ENCODE assay signal across 14 cellular contexts in the genomic region with DNA sequence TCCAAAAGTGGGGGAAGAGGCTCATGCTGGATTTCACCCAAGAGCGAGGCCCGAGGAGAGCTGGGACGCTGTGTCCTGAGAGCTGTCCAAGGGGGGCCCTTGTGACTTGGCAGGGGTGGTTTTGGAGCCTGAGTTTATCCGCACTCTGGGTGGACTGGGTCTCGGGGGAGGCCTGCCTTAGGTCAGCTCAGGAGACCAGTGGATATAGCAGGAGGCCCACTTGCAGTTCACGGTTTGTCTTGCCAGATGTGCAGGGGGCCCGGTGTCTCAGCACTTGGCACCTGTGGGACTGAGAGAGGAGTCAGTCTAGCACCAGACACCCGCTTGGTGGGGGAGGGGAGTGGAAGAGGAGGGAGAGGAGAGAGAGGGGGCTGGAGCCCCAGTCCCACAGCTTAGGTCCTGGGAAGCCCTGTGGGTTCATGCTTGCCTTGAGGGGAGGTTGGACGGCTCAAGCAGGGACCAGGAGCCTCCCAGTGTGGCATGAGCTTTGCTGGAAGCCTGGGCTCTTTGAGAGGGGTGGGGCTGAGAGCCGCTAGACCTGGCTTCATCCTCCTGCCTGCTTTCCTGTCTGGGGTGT. TPM values are rescaled to one million over a fixed set of nuclear protein-coding genes. Genes with fewer than 3 reads are reported as not detected.
A peak's percentile ranks its signal among the peaks of the same experiment; 100 is the strongest.
DNase-seq lines count a peak whose midpoint lies in the region; ATAC-seq and TF ChIP-seq lines count a peak whose summit lies in the region.
"Had no signal": no experiment of that assay in that cellular context is flagged by ENCODE, and none has a peak within 500 bp of the region (broad histone marks: within the 10 kb centered on the region; RNA-seq: fewer than 3 reads in every experiment).

No MANE protein-coding gene starts in this region.

- H3K27ac ChIP-seq in BLaER1, result peak overlapping the region; percentile 13; the same call in 1 of the 2 replicates
- H3K27ac ChIP-seq in endodermal cell (ENCODE audit: low read depth, low read length), result no peak overlapping the region
- H3K27ac ChIP-seq: adrenal gland had no signal

- H3K27me3 Mint-ChIP-seq in endodermal cell (ENCODE audit: insufficient read depth) (peaks cover 3% of the 10 kb centered on the region), memory B cell (no peaks in the 10 kb centered on the region)
- no peaks in the 10 kb centered on the region for H3K27me3 Mint-ChIP-seq in stimulated activated naive B cell treated with anti-CD40 and anti-IgM and Interleukin-4, amounts not matched to agents 10 μg/mL and 1 μg/mL and 100 μg/mL, for 72 hours
- H3K27me3 Mint-ChIP-seq in T-helper 2 cell treated with Interferon-gamma antibody and Interleukin-4, amounts not matched to agents 5 μg/mL and 100 μg/mL, for 36 hours (ENCODE audit: low read depth), result no peaks in the 10 kb centered on the region
- H3K27me3 Mint-ChIP-seq: activated CD4-positive, alpha-beta T cell treated with anti-CD3 and anti-CD28 coated beads, Interleukin-2, amount 10 ng/mL, durations not matched to agents 24 days and 14 days had no signal

- H3K4me3 Mint-ChIP-seq in endodermal cell (no peak overlapping the region), memory B cell (no peak overlapping the region)
- H3K4me3 Mint-ChIP-seq in stimulated activated naive B cell treated with anti-CD40 and anti-IgM and Interleukin-4, amounts not matched to agents 10 μg/mL and 1 μg/mL and 100 μg/mL, for 72 hours, result no peak overlapping the region
- H3K4me3 Mint-ChIP-seq in T-helper 2 cell treated with Interferon-gamma antibody and Interleukin-4, amounts not matched to agents 5 μg/mL and 100 μg/mL, for 36 hours, result no peak overlapping the region
- H3K4me3 Mint-ChIP-seq: activated CD4-positive, alpha-beta T cell treated with anti-CD3 and anti-CD28 coated beads, Interleukin-2, amount 10 ng/mL, durations not matched to agents 24 days and 14 days; activated T-cell treated with anti-CD3 and anti-CD28 coated beads, Interleukin-2, amount 50 U/mL, for 24 hours had no signal

- H3K9ac ChIP-seq in BLaER1 (no peak overlapping the region), endodermal cell (ENCODE audit: extremely low read depth, low read length, poor library complexity, severe bottlenecking) (no peak overlapping the region)

- peaks cover 5% of the 10 kb centered on the region for H3K36me3 Mint-ChIP-seq in endodermal cell (ENCODE audit: low read depth)
- H3K36me3 Mint-ChIP-seq in memory B cell, result peaks cover 12% of the 10 kb centered on the region
- peaks cover 33 to 52% of the 10 kb centered on the region in 2 donors for H3K36me3 Mint-ChIP-seq in stimulated activated naive B cell treated with anti-CD40 and anti-IgM and Interleukin-4, amounts not matched to agents 10 μg/mL and 1 μg/mL and 100 μg/mL, for 72 hours
- H3K36me3 Mint-ChIP-seq in T-helper 2 cell treated with Interferon-gamma antibody and Interleukin-4, amounts not matched to agents 5 μg/mL and 100 μg/mL, for 36 hours (ENCODE audit: low read depth), result peaks cover 14% of the 10 kb centered on the region

- DNase-seq in endodermal cell (no peak), memory B cell (ENCODE audit: low spot score in 2 of 2) (no peak), 8988T (no peak), A172 (ENCODE audit: low spot score) (no peak)
- no peak for DNase-seq in stimulated activated naive B cell treated with anti-CD40 and anti-IgM and Interleukin-4, amounts not matched to agents 10 μg/mL and 1 μg/mL and 100 μg/mL, for 72 hours
- DNase-seq in T-helper 2 cell treated with Interferon-gamma antibody and Interleukin-4, amounts not matched to agents 5 μg/mL and 100 μg/mL, for 36 hours (ENCODE audit: low spot score), result no peak
- DNase-seq in activated naive CD4-positive, alpha-beta T cell treated with Interleukin-2 at 50 U/mL for 16 hours, result no peak
- DNase-seq: activated CD4-positive, alpha-beta T cell treated with anti-CD3 and anti-CD28 coated beads, Interleukin-2, amount 10 ng/mL, durations not matched to agents 24 days and 14 days; activated T-cell treated with anti-CD3 and anti-CD28 coated beads, Interleukin-2, amount 50 U/mL, for 24 hours; DMS 273 treated with DMSO at 0.1 percent for 48 hours; NCI-H1436 treated with DMSO at 0.1 percent for 48 hours; stimulated activated CD4-positive, alpha-beta T cell treated with anti-CD3 and anti-CD28 coated beads, Interleukin-4, amount 100 ng/mL, for 1 hour had no signal

- H3K4me2 ChIP-seq in BLaER1, result peak overlapping the region; percentile 51

- H4K20me1 ChIP-seq in BLaER1, result no peaks in the 10 kb centered on the region

- WGBS in endodermal cell (ENCODE audit: insufficient coverage in 1 of 2, insufficient read length in 1 of 2), 2 experiments, result 82 to 98% methylated on average over 7 to 10 of the region's 10 CpGs

- H3K9me3 ChIP-seq in BLaER1 (peaks cover 7% of the 10 kb centered on the region; the same call in 1 of the 2 replicates), endodermal cell (ENCODE audit: control insufficient read depth, low read length) (no peaks in the 10 kb centered on the region)
- H3K9me3 ChIP-seq: adrenal gland had no signal

- H3K36me3 ChIP-seq in BLaER1, result no peaks in the 10 kb centered on the region
- no peaks in the 10 kb centered on the region for H3K36me3 ChIP-seq in endodermal cell (ENCODE audit: control insufficient read depth, insufficient read depth, low read length)
- H3K36me3 ChIP-seq: adrenal gland had no signal

- H3K4me1 ChIP-seq in BLaER1 (peaks cover 19% of the 10 kb centered on the region), endodermal cell (ENCODE audit: control insufficient read depth, insufficient read depth, low read length) (peaks cover under 1% of the 10 kb centered on the region)
- H3K4me1 ChIP-seq: adrenal gland had no signal

- TF ChIP-seq CTCF in endodermal cell (conservative IDR thresholded peaks at IDR 0.05), result no peak

- ATAC-seq in memory B cell (ENCODE audit: low read depth), result no peak
- no peak for ATAC-seq in stimulated activated naive B cell treated with anti-CD40 and anti-IgM and Interleukin-4, amounts not matched to agents 10 μg/mL and 1 μg/mL and 100 μg/mL, for 72 hours (replicated peaks)

- H3K9me3 Mint-ChIP-seq in endodermal cell, result peaks cover 9% of the 10 kb centered on the region
- peaks cover 3% of the 10 kb centered on the region for H3K9me3 Mint-ChIP-seq in memory B cell
- H3K9me3 Mint-ChIP-seq in stimulated activated naive B cell treated with anti-CD40 and anti-IgM and Interleukin-4, amounts not matched to agents 10 μg/mL and 1 μg/mL and 100 μg/mL, for 72 hours, result peaks cover 5% of the 10 kb centered on the region in 2 donors
- peaks cover 9% of the 10 kb centered on the region for H3K9me3 Mint-ChIP-seq in T-helper 2 cell treated with Interferon-gamma antibody and Interleukin-4, amounts not matched to agents 5 μg/mL and 100 μg/mL, for 36 hours

- H3K27ac Mint-ChIP-seq in endodermal cell (peak overlapping the region; percentile 39), memory B cell (peak overlapping the region; percentile 11)
- peak overlapping the region; percentile 14 for H3K27ac Mint-ChIP-seq in stimulated activated naive B cell treated with anti-CD40 and anti-IgM and Interleukin-4, amounts not matched to agents 10 μg/mL and 1 μg/mL and 100 μg/mL, for 72 hours
- no peak overlapping the region for H3K27ac Mint-ChIP-seq in T-helper 2 cell treated with Interferon-gamma antibody and Interleukin-4, amounts not matched to agents 5 μg/mL and 100 μg/mL, for 36 hours
- H3K27ac Mint-ChIP-seq: activated CD4-positive, alpha-beta T cell treated with anti-CD3 and anti-CD28 coated beads, Interleukin-2, amount 10 ng/mL, durations not matched to agents 24 days and 14 days; activated T-cell treated with anti-CD3 and anti-CD28 coated beads, Interleukin-2, amount 50 U/mL, for 24 hours had no signal

- H3K27me3 ChIP-seq in BLaER1 (no peaks in the 10 kb centered on the region), endodermal cell (ENCODE audit: control insufficient read depth, insufficient read depth, low read length, poor library complexity, severe bottlenecking) (no peaks in the 10 kb centered on the region)
- H3K27me3 ChIP-seq: adrenal gland had no signal

- H3K4me1 Mint-ChIP-seq in endodermal cell, result peaks cover 9% of the 10 kb centered on the region
- H3K4me1 Mint-ChIP-seq in memory B cell, result peaks cover 10% of the 10 kb centered on the region
- peaks cover 23 to 34% of the 10 kb centered on the region in 2 donors for H3K4me1 Mint-ChIP-seq in stimulated activated naive B cell treated with anti-CD40 and anti-IgM and Interleukin-4, amounts not matched to agents 10 μg/mL and 1 μg/mL and 100 μg/mL, for 72 hours
- peaks cover 3% of the 10 kb centered on the region for H3K4me1 Mint-ChIP-seq in T-helper 2 cell treated with Interferon-gamma antibody and Interleukin-4, amounts not matched to agents 5 μg/mL and 100 μg/mL, for 36 hours (ENCODE audit: low read depth)

- no peak overlapping the region for H3K4me3 ChIP-seq in BLaER1
- no peak overlapping the region for H3K4me3 ChIP-seq in endodermal cell (ENCODE audit: low read length)
- H3K4me3 ChIP-seq: adrenal gland had no signal

RNA-seq across cellular contexts. Expression of gene PARVB, which starts 33.4 kb away (rescaled TPM):
- total RNA-seq in endodermal cell, result 10 to 100 TPM; 29.6 to 32.3 TPM
- 12.6 TPM for polyA plus RNA-seq in endodermal cell (2013, experiment 1 of 2)
- polyA plus RNA-seq in endodermal cell (2013, experiment 2 of 2), result 9.5 TPM
- 2.3 and 6.3 TPM in 2 replicates for total RNA-seq in A172 (2014; rRNA removed; shearing (Covaris generic))
